Comparison of ENCODE assay signal across 8 cellular contexts in genomic region chr3:16060358-16060852, GRCh38.
DNase-seq lines count a peak whose midpoint lies in the region; ATAC-seq and TF ChIP-seq lines count a peak whose summit lies in the region.

No MANE protein-coding gene starts in this region.

- H3K27me3 Mint-ChIP-seq in type B pancreatic cell = peaks cover 3% of the 10 kb centered on the region

- DNase-seq in AG10803 (ENCODE audit: low read depth) (peak; percentile 100), RWPE1 (ENCODE audit: low spot score) (peak; percentile 80), fibroblast of pulmonary artery (ENCODE audit: low read depth) (peak; percentile 100), omental fat pad (ENCODE audit: low spot score) (no peak), type B pancreatic cell (ENCODE audit: extremely low spot score, unreplicated experiment) (no peak)

- H3K4me1 Mint-ChIP-seq in type B pancreatic cell (ENCODE audit: unreplicated experiment) = peaks cover 13% of the 10 kb centered on the region

- H3K4me3 ChIP-seq in AG10803 (ENCODE audit: low read length) (no peak overlapping the region), fibroblast of pulmonary artery (replicated peaks; ENCODE audit: low read depth, low read length) (no peak overlapping the region)

- no peaks in the 10 kb centered on the region for H3K9me3 Mint-ChIP-seq in type B pancreatic cell

- no peak overlapping the region for H3K27ac Mint-ChIP-seq in type B pancreatic cell

- POLR2A ChIA-PET in RWPE1 (lab: Yijun Ruan, JAX; ENCODE audit: low non-redundant PET) = no interaction called here

- H3K4me3 Mint-ChIP-seq in type B pancreatic cell = no peak overlapping the region

- CTCF ChIA-PET in RWPE1 (lab: Yijun Ruan, JAX) = interaction anchor here (0.6 to 0.8 kb wide), 3 partner anchors 82 to 118 kb away, joined by 3 read pairs; no protein-coding TSS in a partner anchor

- H3K36me3 Mint-ChIP-seq in type B pancreatic cell = no peaks in the 10 kb centered on the region

- TF ChIP-seq CTCF in AG10803 (conservative IDR thresholded peaks at IDR 0.05; ENCODE audit: low read length) = peak; percentile 58
- TF ChIP-seq CTCF in RWPE1 (conservative IDR thresholded peaks at IDR 0.05; ENCODE audit: low read depth) = no peak
- TF ChIP-seq CTCF in fibroblast of pulmonary artery (IDR thresholded peaks at IDR 0.05; ENCODE audit: low read length, missing control alignments) = peak; percentile 19
- TF ChIP-seq CTCF in omental fat pad (IDR thresholded peaks at IDR 0.05) = no peak
- no peak for TF ChIP-seq CTCF in type B pancreatic cell (conservative IDR thresholded peaks at IDR 0.05)

- H3K27ac ChIP-seq in RWPE1 = peak overlapping the region; percentile 58

- peak; percentile 87 for ATAC-seq in omental fat pad (ENCODE audit: low FRiP score)
- ATAC-seq in HG03354 (IDR thresholded peaks at IDR 0.05; ENCODE audit: poor library complexity, severe bottlenecking, unreplicated experiment) = no peak
- ATAC-seq in GM21529 (IDR thresholded peaks at IDR 0.05; ENCODE audit: unreplicated experiment) = no peak
- no peak for ATAC-seq in HG03139 (IDR thresholded peaks at IDR 0.05; ENCODE audit: unreplicated experiment)

Comparison
In these comparisons a context has a peak if more than half of its experiments do, and no peak if none do; other contexts are left out.
1. DNase-seq: peak in AG10803 (single experiment), RWPE1 (single experiment) and fibroblast of pulmonary artery (single experiment); none in omental fat pad (single experiment) and type B pancreatic cell (single experiment).
2. CTCF ChIP-seq: peak in AG10803 (single experiment) and fibroblast of pulmonary artery (single experiment); none in RWPE1 (single experiment), omental fat pad (0 of 3) and type B pancreatic cell (single experiment).